In the genomic region with DNA sequence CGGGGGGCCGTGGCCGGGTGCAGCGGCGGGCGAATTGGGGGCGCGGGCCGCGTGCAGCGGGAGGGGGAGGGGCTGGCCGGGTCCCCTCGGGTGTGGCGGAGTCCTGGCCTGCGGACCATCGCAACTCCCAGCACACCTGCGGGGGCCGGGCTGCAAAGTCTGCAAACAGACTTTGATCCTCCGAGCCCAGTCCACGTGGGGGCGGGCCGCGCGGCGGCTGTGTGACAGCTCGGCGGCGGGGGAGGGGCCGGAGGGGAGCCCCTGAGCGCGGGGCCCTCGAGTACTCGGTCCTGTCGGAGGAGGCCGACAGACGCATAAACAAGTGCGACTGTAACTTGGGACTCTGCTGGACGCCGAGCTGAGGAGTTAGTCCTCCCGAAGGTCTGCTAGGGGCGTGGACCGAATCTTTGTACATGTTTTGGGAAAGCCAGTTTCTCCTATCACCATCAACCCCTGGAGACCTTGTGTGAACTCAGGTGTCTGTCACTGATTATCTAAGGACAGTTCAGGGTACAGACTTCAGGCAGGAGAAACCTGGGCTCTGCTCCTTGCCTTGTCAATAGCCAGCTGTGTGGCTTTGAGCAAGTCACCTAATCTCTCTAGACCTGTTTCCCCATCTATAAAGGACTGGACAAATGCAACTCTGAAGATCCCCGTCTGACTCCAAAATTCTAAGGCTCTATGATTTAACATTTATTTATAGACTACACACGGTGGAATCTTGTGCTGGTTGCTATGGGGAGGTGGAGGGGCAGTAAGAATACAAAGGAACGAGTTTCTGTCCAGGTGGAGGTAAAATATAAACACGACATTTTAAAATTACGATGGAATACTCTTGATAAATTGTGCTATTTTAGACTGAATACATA, we compare ENCODE assay signal across 8 cellular contexts. TPM values are rescaled to one million over a fixed set of nuclear protein-coding genes. Genes with fewer than 3 reads are reported as not detected.
A peak's percentile ranks its signal among the peaks of the same experiment; 100 is the strongest.
DNase-seq lines count a peak whose midpoint lies in the region; ATAC-seq and TF ChIP-seq lines count a peak whose summit lies in the region.

No MANE protein-coding gene starts in this region.

- H3K27ac Mint-ChIP-seq in activated naive CD8-positive, alpha-beta T cell treated with anti-CD3 and anti-CD28 coated beads, Interleukin-2, amount 50 U/mL, for 24 hours: peak overlapping the region; percentile 38

- peaks cover 39% of the 10 kb centered on the region for H3K4me1 Mint-ChIP-seq in activated naive CD8-positive, alpha-beta T cell treated with anti-CD3 and anti-CD28 coated beads, Interleukin-2, amount 50 U/mL, for 24 hours

- TF ChIP-seq POLR2A in spleen (IDR thresholded peaks at IDR 0.05): no peak

- DNase-seq in DMS 273 treated with DMSO at 0.1 percent for 48 hours (lab: John Stamatoyannopoulos, UW): peak; percentile 25
- DNase-seq in GM19238 (ENCODE audit: insufficient read length, low spot score): peak; percentile 70
- peak; percentile 66 for DNase-seq in NCI-H526 treated with DMSO at 0.1 percent for 48 hours (lab: John Stamatoyannopoulos, UW)
- no peak for DNase-seq in activated naive CD8-positive, alpha-beta T cell treated with anti-CD3 and anti-CD28 coated beads, Interleukin-2, amount 50 U/mL, for 24 hours
- DNase-seq in spleen: peak; percentile 98
- DNase-seq in AG08396 (ENCODE audit: low spot score): no peak

- H3K36me3 ChIP-seq in iPS-15b (ENCODE audit: control insufficient read depth, insufficient read depth, low read length) (peaks cover 7% of the 10 kb centered on the region), spleen (peaks cover 0 to 14% (median 7%) of the 10 kb centered on the region in 6 donors)

- H3K4me3 Mint-ChIP-seq in activated naive CD8-positive, alpha-beta T cell treated with anti-CD3 and anti-CD28 coated beads, Interleukin-2, amount 50 U/mL, for 24 hours: peak overlapping the region; percentile 78

- TF ChIP-seq CTCF in spleen (IDR thresholded peaks at IDR 0.05 in 8 of 11, conservative IDR thresholded peaks at IDR 0.05 in 3 of 11): no peak

- no peaks in the 10 kb centered on the region for H3K27me3 Mint-ChIP-seq in activated naive CD8-positive, alpha-beta T cell treated with anti-CD3 and anti-CD28 coated beads, Interleukin-2, amount 50 U/mL, for 24 hours

- 7 to 22% (median 12%) methylated on average over 16 to 47 of the region's 47 CpGs for WGBS in spleen, 5 donors

- peak overlapping the region in 7 of 8 donors; percentile 96 to 99 (median 98) for H3K27ac ChIP-seq in spleen

- H3K9me3 ChIP-seq in iPS-15b (ENCODE audit: control insufficient read depth, insufficient read depth, low read length) (no peaks in the 10 kb centered on the region), spleen (no peaks in the 10 kb centered on the region)

- ATAC-seq in HG03139 (IDR thresholded peaks at IDR 0.05; ENCODE audit: unreplicated experiment): peak; percentile 31
- ATAC-seq in activated naive CD8-positive, alpha-beta T cell treated with anti-CD3 and anti-CD28 coated beads, Interleukin-2, amount 50 U/mL, for 24 hours: peak; percentile 47

- H3K9me3 Mint-ChIP-seq in activated naive CD8-positive, alpha-beta T cell treated with anti-CD3 and anti-CD28 coated beads, Interleukin-2, amount 50 U/mL, for 24 hours: no peaks in the 10 kb centered on the region

- H3K4me1 ChIP-seq in iPS-15b (ENCODE audit: control insufficient read depth, insufficient read depth, low read length): peaks cover 27% of the 10 kb centered on the region
- H3K4me1 ChIP-seq in spleen: peaks cover 22 to 77% (median 55%) of the 10 kb centered on the region in 6 donors

- H3K9ac ChIP-seq in iPS-15b (ENCODE audit: low read depth, low read length): peak overlapping the region; percentile 5

- H3K27me3 ChIP-seq in iPS-15b (ENCODE audit: control insufficient read depth, insufficient read depth, low read length) (peaks cover 2% of the 10 kb centered on the region), spleen (replicated peaks in 1 of 7) (no peaks in the 10 kb centered on the region)

- peaks cover 9% of the 10 kb centered on the region for H3K36me3 Mint-ChIP-seq in activated naive CD8-positive, alpha-beta T cell treated with anti-CD3 and anti-CD28 coated beads, Interleukin-2, amount 50 U/mL, for 24 hours (ENCODE audit: low read depth)

- intact Hi-C loops in spleen (cut with DNase I; ENCODE audit: low total_unique reads): loop anchor here (5.0 kb wide), 1 partner anchor 63 kb away; no protein-coding TSS in a partner anchor

- H3K4me3 ChIP-seq in iPS-15b (ENCODE audit: low read depth, low read length): peak overlapping the region; percentile 68
- H3K4me3 ChIP-seq in spleen: peak overlapping the region; percentile 72 to 99 (median 90)

RNA-seq across cellular contexts. Expression of gene SLC30A1, which starts 0.7 kb away (rescaled TPM):
- total RNA-seq in spleen: 10 to 100 TPM; 28.0 to 38.5 (median 32.8) TPM
- polyA plus RNA-seq in spleen: 1 to 10 TPM; 3.0 to 5.8 (median 3.3) TPM

Comparison
In these comparisons a context has a peak if more than half of its experiments do, and no peak if none do; other contexts are left out.
1. DNase-seq: peak in DMS 273 treated with DMSO at 0.1 percent for 48 hours (single experiment), GM19238 (single experiment), NCI-H526 treated with DMSO at 0.1 percent for 48 hours (single experiment) and spleen (single experiment); none in activated naive CD8-positive, alpha-beta T cell treated with anti-CD3 and anti-CD28 coated beads, Interleukin-2, amount 50 U/mL, for 24 hours (single experiment) and AG08396 (single experiment).